Comparison of ENCODE assay signal across 19 cellular contexts in genomic region chr5:16994576-16994975, GRCh38. TPM values are rescaled to one million over a fixed set of nuclear protein-coding genes. Genes with fewer than 3 reads are reported as not detected.
A peak's percentile ranks its signal among the peaks of the same experiment; 100 is the strongest.
DNase-seq lines count a peak whose midpoint lies in the region; ATAC-seq and TF ChIP-seq lines count a peak whose summit lies in the region.
"Had no signal": no experiment of that assay in that cellular context is flagged by ENCODE, and none has a peak within 500 bp of the region (broad histone marks: within the 10 kb centered on the region; RNA-seq: fewer than 3 reads in every experiment).

No MANE protein-coding gene starts in this region.

- no peaks in the 10 kb centered on the region for H3K9me3 ChIP-seq in cardiac muscle cell (ENCODE audit: low read depth)
- H3K9me3 ChIP-seq in right atrium auricular region, result no peaks in the 10 kb centered on the region
- no peaks in the 10 kb centered on the region for H3K9me3 ChIP-seq in ectodermal cell (ENCODE audit: control insufficient read depth, low read length)
- no peaks in the 10 kb centered on the region for H3K9me3 ChIP-seq in mesodermal cell (ENCODE audit: control insufficient read depth, low read length)
- H3K9me3 ChIP-seq in tibial nerve, result no peaks in the 10 kb centered on the region

- H3K27ac ChIP-seq in cardiac muscle cell, result peak overlapping the region; percentile 91
- no peak overlapping the region for H3K27ac ChIP-seq in right atrium auricular region
- peak overlapping the region; percentile 46 for H3K27ac ChIP-seq in ectodermal cell (ENCODE audit: insufficient read depth, low read depth, low read length, poor library complexity, severe bottlenecking)
- H3K27ac ChIP-seq in mesodermal cell (ENCODE audit: low read depth, low read length, severe bottlenecking), result peak overlapping the region; percentile 82
- peak overlapping the region in 1 of 4 donors; percentile 10 for H3K27ac ChIP-seq in tibial nerve
- H3K27ac ChIP-seq: KMS-11, parathyroid adenoma had no signal

- peak in 1 of 2 donors; percentile 52 for DNase-seq in cardiac muscle cell (ENCODE audit: low read depth in 1 of 2, low spot score in 1 of 2)
- no peak for DNase-seq in right atrium auricular region (ENCODE audit: low spot score)
- no peak for DNase-seq in NCI-H2029 (lab: John Stamatoyannopoulos, UW)
- no peak for DNase-seq in tibial nerve (ENCODE audit: low spot score in 2 of 2)
- DNase-seq in NCI-H146 treated with DMSO at 0.1 percent for 48 hours (lab: John Stamatoyannopoulos, UW; ENCODE audit: unreplicated experiment), result no peak
- DNase-seq: ACHN; activated CD8-positive, alpha-beta memory T cell treated with anti-CD3 and anti-CD28 coated beads, Interleukin-2, amount 10 ng/mL, durations not matched to agents 7 days and 5 days; activated effector memory CD4-positive, alpha-beta T cell treated with anti-CD3 and anti-CD28 coated beads, Interleukin-2, amount 50 U/mL, for 16 hours; amygdala; DND-41; NCI-H1105; stimulated activated CD4-positive, alpha-beta T cell treated with anti-CD3 and anti-CD28 coated beads, Interleukin-12 subunit alpha, Interleukin-12 subunit beta, amount 100 ng/mL, for 4 hours had no signal

- H3K4me1 ChIP-seq in cardiac muscle cell (ENCODE audit: low read depth) (peaks cover 18% of the 10 kb centered on the region), right atrium auricular region (no peaks in the 10 kb centered on the region), ectodermal cell (ENCODE audit: control insufficient read depth, insufficient read depth, low read length) (peaks cover 15% of the 10 kb centered on the region), mesodermal cell (ENCODE audit: control insufficient read depth, insufficient read depth, low read length, poor library complexity, severe bottlenecking) (peaks cover 26% of the 10 kb centered on the region), tibial nerve (no peaks in the 10 kb centered on the region)
- H3K4me1 ChIP-seq: parathyroid adenoma had no signal

- TF ChIP-seq EP300 in tibial nerve (IDR thresholded peaks at IDR 0.05), result no peak

- TF ChIP-seq CTCF in cardiac muscle cell (IDR thresholded peaks at IDR 0.05; ENCODE audit: low read depth, low read length), result no peak
- TF ChIP-seq CTCF in right atrium auricular region (IDR thresholded peaks at IDR 0.05), result no peak
- no peak for TF ChIP-seq CTCF in tibial nerve (IDR thresholded peaks at IDR 0.05)

- 31 to 41% methylated on average over 3 of the region's 3 CpGs for WGBS in ectodermal cell, 2 experiments
- 33 to 100% methylated on average over 1 to 2 of the region's 3 CpGs for WGBS in mesodermal cell (ENCODE audit: insufficient coverage in 2 of 2), 2 experiments
- WGBS in tibial nerve, 2 donors, result 50% methylated on average over 3 of the region's 3 CpGs

- no peaks in the 10 kb centered on the region for H3K27me3 ChIP-seq in cardiac muscle cell
- no peaks in the 10 kb centered on the region for H3K27me3 ChIP-seq in right atrium auricular region
- H3K27me3 ChIP-seq in ectodermal cell (ENCODE audit: control insufficient read depth, insufficient read depth, low read length, poor library complexity, severe bottlenecking), result peaks cover 41% of the 10 kb centered on the region
- no peaks in the 10 kb centered on the region for H3K27me3 ChIP-seq in tibial nerve

- H3K4me3 ChIP-seq in cardiac muscle cell (no peak overlapping the region), right atrium auricular region (no peak overlapping the region), ectodermal cell (ENCODE audit: insufficient read depth, low read depth, low read length) (no peak overlapping the region), mesodermal cell (ENCODE audit: extremely low read depth, insufficient read depth, low read length, poor library complexity, severe bottlenecking) (no peak overlapping the region), tibial nerve (no peak overlapping the region)

- TF ChIP-seq POLR2A in tibial nerve (IDR thresholded peaks at IDR 0.05), result no peak

- H3K36me3 ChIP-seq in cardiac muscle cell, result no peaks in the 10 kb centered on the region
- no peaks in the 10 kb centered on the region for H3K36me3 ChIP-seq in right atrium auricular region
- no peaks in the 10 kb centered on the region for H3K36me3 ChIP-seq in ectodermal cell (ENCODE audit: control insufficient read depth, insufficient read depth, low read length)
- no peaks in the 10 kb centered on the region for H3K36me3 ChIP-seq in mesodermal cell (ENCODE audit: control insufficient read depth, insufficient read depth, low read length)
- H3K36me3 ChIP-seq in tibial nerve, result no peaks in the 10 kb centered on the region

- ATAC-seq in GM21447 (IDR thresholded peaks at IDR 0.05; ENCODE audit: unreplicated experiment), result no peak
- ATAC-seq: activated CD4-positive, CD25-positive, alpha-beta regulatory T cell treated with anti-CD3 and anti-CD28 coated beads, Interleukin-2, amount 50 U/mL, for 24 hours; activated CD8-positive, alpha-beta memory T cell treated with anti-CD3 and anti-CD28 coated beads, Interleukin-2, amount 10 ng/mL, durations not matched to agents 7 days and 5 days; stimulated activated memory B cell treated with anti-CD40 and anti-IgM and Interleukin-4, amounts not matched to agents 10 μg/mL and 1 μg/mL and 100 μg/mL, for 72 hours had no signal

RNA-seq across cellular contexts. Expression of gene MYO10, which starts 58.5 kb away (rescaled TPM):
- total RNA-seq in cardiac muscle cell, result 7.1 and 9.3 TPM in 2 replicates
- 8.2 and 15.2 TPM in 2 replicates for polyA plus RNA-seq in cardiac muscle cell
- total RNA-seq in right atrium auricular region, result 1 to 10 TPM; 3.8 to 5.5 TPM
- 84.3 TPM for polyA plus RNA-seq in ectodermal cell (2013, experiment 1 of 4)
- 96.7 TPM for polyA plus RNA-seq in ectodermal cell (2013, experiment 2 of 4)
- 65.1 TPM for polyA plus RNA-seq in ectodermal cell (2013, experiment 3 of 4)
- 73.8 TPM for polyA plus RNA-seq in ectodermal cell (2013, experiment 4 of 4)
- polyA plus RNA-seq in mesodermal cell (2013, experiment 1 of 2), result 86.3 TPM
- polyA plus RNA-seq in mesodermal cell (2013, experiment 2 of 2), result 80.2 TPM
- 10 to 100 TPM; 30.6 to 55.9 (median 38.2) TPM for total RNA-seq in tibial nerve
- total RNA-seq: activated CD8-positive, alpha-beta memory T cell treated with anti-CD3 and anti-CD28 coated beads, Interleukin-2, amount 10 ng/mL, durations not matched to agents 7 days and 5 days had no signal

Comparison
In these comparisons a context has a peak if more than half of its experiments do, and no peak if none do; other contexts are left out.
1. H3K27ac ChIP-seq: peak in cardiac muscle cell (single experiment), ectodermal cell (single experiment) and mesodermal cell (single experiment); none in right atrium auricular region (0 of 2).